Comparison of ENCODE assay signal across 8 cellular contexts in genomic region chr16:14629919-14630619, GRCh38. TPM values are rescaled to one million over a fixed set of nuclear protein-coding genes. Genes with fewer than 3 reads are reported as not detected.
A peak's percentile ranks its signal among the peaks of the same experiment; 100 is the strongest.
DNase-seq lines count a peak whose midpoint lies in the region; ATAC-seq and TF ChIP-seq lines count a peak whose summit lies in the region.

Gene PARN (minus strand): TSS chr16:14630260. CDS start chr16:14630125, 135 bp downstream.

- H3K9me3 ChIP-seq in KOPT-K1 (ENCODE audit: insufficient read depth, low read length, poor library complexity, severe bottlenecking) (no peaks in the 10 kb centered on the region), Peyer's patch (no peaks in the 10 kb centered on the region), muscle layer of colon (ENCODE audit: low read length) (no peaks in the 10 kb centered on the region)

- peaks cover 45% of the 10 kb centered on the region for H3K36me3 ChIP-seq in KOPT-K1 (ENCODE audit: insufficient read depth, low read length)
- peaks cover 0 to 33% (median 0%) of the 10 kb centered on the region in 3 donors for H3K36me3 ChIP-seq in Peyer's patch
- peaks cover 10% of the 10 kb centered on the region for H3K36me3 ChIP-seq in muscle layer of colon (ENCODE audit: insufficient read depth, low read length)

- H3K4me3 ChIP-seq in Peyer's patch, result peak within 1 kb of the TSS; percentile 73 to 90 (median 82)
- H3K4me3 ChIP-seq in muscle layer of colon (ENCODE audit: low read depth in 1 of 2, low read length in 2 of 2), result peak within 1 kb of the TSS; percentile 66 to 90

- H3K27me3 ChIP-seq in Peyer's patch, result no peaks in the 10 kb centered on the region
- no peaks in the 10 kb centered on the region for H3K27me3 ChIP-seq in muscle layer of colon (ENCODE audit: control insufficient read depth in 1 of 2, insufficient read depth in 2 of 2, low read length in 2 of 2)

- H3K9ac ChIP-seq in muscle layer of colon (ENCODE audit: low read length), result peak within 1 kb of the TSS; percentile 90

- H3K27ac ChIP-seq in KOPT-K1 (ENCODE audit: low read depth, low read length, poor library complexity, severe bottlenecking), result peak within 1 kb of the TSS; percentile 82
- peak within 1 kb of the TSS; percentile 89 to 95 (median 92) for H3K27ac ChIP-seq in Peyer's patch
- H3K27ac ChIP-seq in muscle layer of colon (ENCODE audit: low read depth, low read length), result peak within 1 kb of the TSS; percentile 94

- peak; percentile 50 for ATAC-seq in GM21723 (IDR thresholded peaks at IDR 0.05; ENCODE audit: unreplicated experiment)
- peak; percentile 91 for ATAC-seq in esophagus mucosa

- no peak for TF ChIP-seq CTCF in Peyer's patch (IDR thresholded peaks at IDR 0.05)

- DNase-seq in DMS153 (lab: John Stamatoyannopoulos, UW) (peak; percentile 98), Peyer's patch (peak; percentile 97 to 99 (median 98))
- peak; percentile 96 to 98 for DNase-seq in activated T-cell treated with anti-CD3 and anti-CD28 coated beads, Interleukin-2, amount 50 U/mL, for 48 hours
- peak; percentile 94 to 96 for DNase-seq in stimulated activated CD8-positive, alpha-beta memory T cell treated with anti-CD3 and anti-CD28 coated beads, Interleukin-7, amount 100 ng/mL, for 1 hour (ENCODE audit: low read depth in 2 of 2)

- TF ChIP-seq POLR2A in Peyer's patch (IDR thresholded peaks at IDR 0.05), result peak; percentile 94 to 96

- peaks cover 0 to 27% (median 15%) of the 10 kb centered on the region in 4 donors for H3K4me1 ChIP-seq in Peyer's patch
- peaks cover 26% of the 10 kb centered on the region for H3K4me1 ChIP-seq in muscle layer of colon (ENCODE audit: insufficient read depth, low read length)

RNA-seq across cellular contexts. Expression of gene PARN, which starts in this region (rescaled TPM):
- total RNA-seq in Peyer's patch (10 to 100 TPM; 36.6 to 66.8 (median 53.5) TPM), esophagus mucosa (22.5 TPM)

Comparison
In these comparisons a context has a peak if more than half of its experiments do, and no peak if none do; other contexts are left out.
1. Peak in every context shown above with its lines: DNase-seq, ATAC-seq, H3K4me3 ChIP-seq and H3K27ac ChIP-seq.